8 cellular contexts compared by ENCODE assay signal in the genomic region with DNA sequence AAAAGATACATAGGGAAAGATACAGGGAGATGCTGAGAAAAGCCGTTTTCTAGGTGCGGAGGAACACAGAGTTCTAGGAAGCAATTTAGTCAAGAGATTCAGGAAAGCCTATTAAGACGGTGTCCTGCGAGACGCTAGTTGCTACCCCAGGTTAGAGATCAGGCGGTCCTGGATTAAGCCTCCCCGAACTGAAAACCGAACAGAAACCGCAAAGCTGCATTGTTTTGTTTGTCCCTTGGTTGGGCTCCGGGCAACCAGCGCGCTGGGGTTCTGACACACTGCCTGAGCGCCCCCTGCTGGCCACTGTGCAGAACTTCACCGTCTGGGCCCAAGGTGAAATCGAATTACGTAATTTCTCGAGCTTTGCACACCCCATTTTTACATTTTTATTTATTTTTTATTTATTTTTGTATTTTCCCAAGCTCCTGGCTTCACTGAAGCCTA. TPM values are rescaled to one million over a fixed set of nuclear protein-coding genes. Genes with fewer than 3 reads are reported as not detected.
DNase-seq lines count a peak whose midpoint lies in the region; ATAC-seq, FAIRE-seq and TF ChIP-seq lines count a peak whose summit lies in the region.

No MANE protein-coding gene starts in this region.

- H3K4me3 ChIP-seq in MG63, result peak overlapping the region; percentile 49
- H3K4me3 ChIP-seq in SJSA1, result peak overlapping the region; percentile 42
- H3K4me3 ChIP-seq in gastroesophageal sphincter, result peak overlapping the region; percentile 46 to 49
- H3K4me3 ChIP-seq in neutrophil (ENCODE audit: low read depth in 1 of 2, low read length in 1 of 2), result peak overlapping the region; percentile 56 to 61

- TF ChIP-seq CTCF in gastroesophageal sphincter (IDR thresholded peaks at IDR 0.05) (peak; percentile 98 to 99 (median 98)), neutrophil (IDR thresholded peaks at IDR 0.05) (peak; percentile 91)

- WGBS in gastroesophageal sphincter (ENCODE audit: low coverage in 1 of 2), 2 donors, result 0% methylated on average over 12 to 13 of the region's 17 CpGs

- peaks cover 25% of the 10 kb centered on the region for H3K4me1 ChIP-seq in SJSA1 (replicated peaks)
- peaks cover 2 to 74% (median 29%) of the 10 kb centered on the region in 3 donors for H3K4me1 ChIP-seq in gastroesophageal sphincter
- H3K4me1 ChIP-seq in neutrophil (ENCODE audit: control insufficient read depth in 1 of 2, insufficient read depth in 1 of 2, low read depth in 1 of 2, low read length in 1 of 2), result peaks cover 10 to 13% of the 10 kb centered on the region in 2 experiments

- H3K27me3 ChIP-seq in MG63, result no peaks in the 10 kb centered on the region
- no peaks in the 10 kb centered on the region for H3K27me3 ChIP-seq in SJSA1 (replicated peaks)
- H3K27me3 ChIP-seq in gastroesophageal sphincter, result no peaks in the 10 kb centered on the region
- no peaks in the 10 kb centered on the region for H3K27me3 ChIP-seq in neutrophil

- no peaks in the 10 kb centered on the region for H3K36me3 ChIP-seq in MG63
- no peaks in the 10 kb centered on the region for H3K36me3 ChIP-seq in SJSA1
- H3K36me3 ChIP-seq in gastroesophageal sphincter, result no peaks in the 10 kb centered on the region
- H3K36me3 ChIP-seq in neutrophil, result no peaks in the 10 kb centered on the region

- no peak for TF ChIP-seq EP300 in gastroesophageal sphincter (IDR thresholded peaks at IDR 0.05)

- TF ChIP-seq POLR2A in gastroesophageal sphincter (IDR thresholded peaks at IDR 0.05), result no peak

- H3K27ac ChIP-seq in SJSA1 (peak overlapping the region; percentile 88), gastroesophageal sphincter (peak overlapping the region; percentile 83 to 92 (median 86)), neutrophil (no peak overlapping the region), substantia nigra (ENCODE audit: low read depth, low read length, poor library complexity, severe bottlenecking) (peak overlapping the region; percentile 58)

- DNase-seq in HCEC 1CT, result peak; percentile 83
- peak; percentile 86 for DNase-seq in MG63
- peak; percentile 85 to 87 for DNase-seq in SJSA1 (ENCODE audit: low read depth in 1 of 2, low spot score in 2 of 2)
- DNase-seq in activated naive CD4-positive, alpha-beta T cell treated with Interleukin-2 at 50 U/mL for 16 hours, result peak; percentile 84
- DNase-seq in substantia nigra (lab: John Stamatoyannopoulos, UW), result peak in 48 of 49 donors; percentile 14 to 92 (median 75)

- peak; percentile 78 for ATAC-seq in gastroesophageal sphincter

- peak; percentile 86 for FAIRE-seq in G401.6 (lab: Jason Lieb, UNC)

- no peaks in the 10 kb centered on the region for H3K9me3 ChIP-seq in MG63
- H3K9me3 ChIP-seq in SJSA1 (replicated peaks), result no peaks in the 10 kb centered on the region
- H3K9me3 ChIP-seq in gastroesophageal sphincter, result no peaks in the 10 kb centered on the region
- no peaks in the 10 kb centered on the region for H3K9me3 ChIP-seq in neutrophil

RNA-seq across cellular contexts. Expression of gene NDUFB4, which starts 37.3 kb away (rescaled TPM):
- 190 and 205 TPM in 2 replicates for total RNA-seq in MG63 (2014; rRNA removed; shearing (Covaris generic); ENCODE audit: low replicate concordance)
- total RNA-seq in SJSA1 (2014; rRNA removed; shearing (Covaris generic)), result 84.1 and 135 TPM in 2 replicates
- 100 to 1,000 TPM; 123 to 230 (median 151) TPM for total RNA-seq in gastroesophageal sphincter
